ENCODE assay signal across 8 cellular contexts in the genomic region with DNA sequence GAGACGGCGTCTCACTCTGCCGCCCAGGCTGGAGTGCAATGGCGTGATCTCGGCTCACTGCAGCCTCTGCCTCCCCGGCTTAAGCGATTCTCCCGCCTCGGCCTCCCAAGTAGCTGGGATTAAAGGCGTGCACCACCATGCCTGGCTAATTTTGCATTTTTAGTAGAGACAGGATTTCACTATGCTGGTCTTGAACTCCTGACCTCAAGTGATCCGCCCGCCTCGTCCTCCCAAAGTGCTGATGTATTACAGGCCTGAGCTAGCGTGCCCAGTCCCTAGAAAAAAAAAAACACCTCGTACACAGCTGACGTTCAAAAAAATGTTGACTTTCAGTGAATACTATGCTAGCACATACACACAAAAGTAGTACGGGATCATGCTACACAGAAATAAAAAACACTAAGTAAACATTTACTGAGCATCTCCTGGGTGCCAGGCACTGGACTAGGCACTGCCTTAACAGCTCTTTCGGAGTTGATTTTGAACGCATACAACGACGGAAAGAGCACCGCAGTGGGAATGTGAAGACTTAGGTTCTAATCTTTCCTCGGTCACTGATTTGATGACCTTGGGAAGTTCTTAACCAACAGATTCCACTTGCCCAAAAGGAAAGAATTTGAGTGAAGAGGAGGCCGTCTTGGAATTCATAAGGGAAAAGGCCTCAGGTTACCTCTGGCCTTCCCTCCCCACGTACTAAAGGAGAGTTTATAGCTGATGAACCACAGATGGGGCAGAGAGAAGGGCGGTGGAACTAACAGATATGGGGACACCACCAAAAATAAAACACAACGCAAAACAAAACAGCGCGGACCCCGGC. TPM values are rescaled to one million over a fixed set of nuclear protein-coding genes. Genes with fewer than 3 reads are reported as not detected.
DNase-seq lines count a peak whose midpoint lies in the region; ATAC-seq and TF ChIP-seq lines count a peak whose summit lies in the region.

No MANE protein-coding gene starts in this region.

- H3K4me1 Mint-ChIP-seq in activated T-helper 2 cell treated with anti-CD3 and anti-CD28 coated beads, Interferon-gamma antibody, Interleukin-2, Interleukin-4, amounts not matched to agents 10 μg/mL and 5 μg/mL and 100 μg/mL, durations not matched to agents 14 hours and 24 hours and 36 hours (ENCODE audit: low read depth) = peaks cover 17% of the 10 kb centered on the region

- H3K36me3 ChIP-seq in iPS-15b (ENCODE audit: control insufficient read depth, insufficient read depth, low read length) = no peaks in the 10 kb centered on the region
- peaks cover 0 to 20% (median 17%) of the 10 kb centered on the region in 6 donors for H3K36me3 ChIP-seq in spleen

- peak overlapping the region; percentile 100 for H3K27ac Mint-ChIP-seq in activated T-helper 2 cell treated with anti-CD3 and anti-CD28 coated beads, Interferon-gamma antibody, Interleukin-2, Interleukin-4, amounts not matched to agents 10 μg/mL and 5 μg/mL and 100 μg/mL, durations not matched to agents 14 hours and 24 hours and 36 hours

- intact Hi-C loops in activated T-helper 2 cell treated with anti-CD3 and anti-CD28 coated beads, Interferon-gamma antibody, Interleukin-2, Interleukin-4, amounts not matched to agents 10 μg/mL and 5 μg/mL and 100 μg/mL, durations not matched to agents 14 hours and 24 hours and 36 hours (cut with micrococcal nuclease) = loop anchor here (1.0 to 10.0 kb wide), 5 partner anchors 51 to 1377 kb away; a partner anchor contains a TSS
- intact Hi-C loops in spleen (cut with DNase I; ENCODE audit: low total_unique reads) = no loop called here

- peak overlapping the region; percentile 67 for H3K4me3 ChIP-seq in HFF-Myc (replicated peaks; ENCODE audit: low read depth, low read length)
- H3K4me3 ChIP-seq in iPS-15b (ENCODE audit: low read depth, low read length) = peak overlapping the region; percentile 68
- H3K4me3 ChIP-seq in spleen = peak overlapping the region; percentile 50 to 82 (median 66)

- TF ChIP-seq CTCF in HFF-Myc (IDR thresholded peaks at IDR 0.05; ENCODE audit: low read depth, low read length, missing control alignments) (no peak), spleen (IDR thresholded peaks at IDR 0.05 in 8 of 11, conservative IDR thresholded peaks at IDR 0.05 in 3 of 11) (no peak)

- H3K27me3 Mint-ChIP-seq in activated T-helper 2 cell treated with anti-CD3 and anti-CD28 coated beads, Interferon-gamma antibody, Interleukin-2, Interleukin-4, amounts not matched to agents 10 μg/mL and 5 μg/mL and 100 μg/mL, durations not matched to agents 14 hours and 24 hours and 36 hours (ENCODE audit: low read depth) = peaks cover 1% of the 10 kb centered on the region

- WGBS in spleen, 5 donors = 59 to 64% (median 60%) methylated on average over 30 of the region's 30 CpGs

- no peaks in the 10 kb centered on the region for H3K9me3 Mint-ChIP-seq in activated T-helper 2 cell treated with anti-CD3 and anti-CD28 coated beads, Interferon-gamma antibody, Interleukin-2, Interleukin-4, amounts not matched to agents 10 μg/mL and 5 μg/mL and 100 μg/mL, durations not matched to agents 14 hours and 24 hours and 36 hours

- TF ChIP-seq POLR2A in spleen (IDR thresholded peaks at IDR 0.05) = no peak

- H3K9ac ChIP-seq in iPS-15b (ENCODE audit: low read depth, low read length) = peak overlapping the region; percentile 62

- H3K4me1 ChIP-seq in iPS-15b (ENCODE audit: control insufficient read depth, insufficient read depth, low read length) (no peaks in the 10 kb centered on the region), spleen (peaks cover 4 to 47% (median 30%) of the 10 kb centered on the region in 6 donors)

- peak overlapping the region; percentile 96 for H3K4me3 Mint-ChIP-seq in activated T-helper 2 cell treated with anti-CD3 and anti-CD28 coated beads, Interferon-gamma antibody, Interleukin-2, Interleukin-4, amounts not matched to agents 10 μg/mL and 5 μg/mL and 100 μg/mL, durations not matched to agents 14 hours and 24 hours and 36 hours (ENCODE audit: low read depth)

- ATAC-seq in GM18907 (IDR thresholded peaks at IDR 0.05; ENCODE audit: unreplicated experiment) (no peak), GM21619 (IDR thresholded peaks at IDR 0.05; ENCODE audit: unreplicated experiment) (no peak), HG03095 (IDR thresholded peaks at IDR 0.05; ENCODE audit: unreplicated experiment) (no peak)

- peak; percentile 32 for DNase-seq in ACHN
- DNase-seq in HFF-Myc (ENCODE audit: extremely low read depth, low read depth) = no peak
- no peak for DNase-seq in activated T-helper 2 cell treated with anti-CD3 and anti-CD28 coated beads, Interferon-gamma antibody, Interleukin-2, Interleukin-4, amounts not matched to agents 10 μg/mL and 5 μg/mL and 100 μg/mL, durations not matched to agents 14 hours and 24 hours and 36 hours (ENCODE audit: low spot score)
- no peak for DNase-seq in spleen

- peak overlapping the region; percentile 94 to 99 (median 97) for H3K27ac ChIP-seq in spleen

- in situ Hi-C loops in ACHN (cut with HindIII; ENCODE audit: low pct_ligation_motif_present, low pct_unique_long_range_greater_than_20kb, low sequenced_read_pairs) = no loop called here

- H3K9me3 ChIP-seq in iPS-15b (ENCODE audit: control insufficient read depth, insufficient read depth, low read length) (no peaks in the 10 kb centered on the region), spleen (no peaks in the 10 kb centered on the region)

- H3K36me3 Mint-ChIP-seq in activated T-helper 2 cell treated with anti-CD3 and anti-CD28 coated beads, Interferon-gamma antibody, Interleukin-2, Interleukin-4, amounts not matched to agents 10 μg/mL and 5 μg/mL and 100 μg/mL, durations not matched to agents 14 hours and 24 hours and 36 hours (ENCODE audit: low read depth) = peaks cover 26% of the 10 kb centered on the region

- no peaks in the 10 kb centered on the region for H3K27me3 ChIP-seq in iPS-15b (ENCODE audit: control insufficient read depth, insufficient read depth, low read length)
- H3K27me3 ChIP-seq in spleen (replicated peaks in 1 of 7) = no peaks in the 10 kb centered on the region

RNA-seq across cellular contexts. Expression of a gene that starts 1.1 kb away (rescaled TPM):
- 4.9 and 6.1 TPM in 2 replicates for total RNA-seq in activated T-helper 2 cell treated with anti-CD3 and anti-CD28 coated beads, Interferon-gamma antibody, Interleukin-2, Interleukin-4, amounts not matched to agents 10 μg/mL and 5 μg/mL and 100 μg/mL, durations not matched to agents 14 hours and 24 hours and 36 hours
- 10 to 100 TPM in 1 of 7 donors, 1 to 10 TPM in 6; 4.6 to 10.5 (median 8.0) TPM for total RNA-seq in spleen
- polyA plus RNA-seq in spleen = 1 to 10 TPM; 1.7 to 3.0 (median 2.2) TPM

RNA-seq across cellular contexts. Expression of a gene that starts 50.7 kb away (rescaled TPM):
- total RNA-seq in activated T-helper 2 cell treated with anti-CD3 and anti-CD28 coated beads, Interferon-gamma antibody, Interleukin-2, Interleukin-4, amounts not matched to agents 10 μg/mL and 5 μg/mL and 100 μg/mL, durations not matched to agents 14 hours and 24 hours and 36 hours = 108 and 112 TPM in 2 replicates
- 10 to 100 TPM; 39.6 to 61.5 (median 58.2) TPM for total RNA-seq in spleen
- 10 to 100 TPM; 36.5 to 53.1 (median 42.4) TPM for polyA plus RNA-seq in spleen
